11 cellular contexts compared by ENCODE assay signal in genomic region chr3:153373571-153373970, GRCh38.
DNase-seq lines count a peak whose midpoint lies in the region; ATAC-seq and TF ChIP-seq lines count a peak whose summit lies in the region.
"Had no signal": no experiment of that assay in that cellular context is flagged by ENCODE, and none has a peak within 500 bp of the region (broad histone marks: within the 10 kb centered on the region; RNA-seq: fewer than 3 reads in every experiment).

No MANE protein-coding gene starts in this region.

- ATAC-seq in GM21717 (IDR thresholded peaks at IDR 0.05; ENCODE audit: unreplicated experiment) (peak; percentile 74), heart right ventricle (peak in 5 of 8 donors; percentile 42 to 74 (median 66))

- H3K4me1 ChIP-seq in heart right ventricle (peaks cover 0 to 15% (median 0%) of the 10 kb centered on the region in 9 donors), HAP-1 (no peaks in the 10 kb centered on the region)
- H3K4me1 ChIP-seq: neural progenitor cell had no signal

- H3K27me3 ChIP-seq in heart right ventricle: no peaks in the 10 kb centered on the region
- no peaks in the 10 kb centered on the region for H3K27me3 ChIP-seq in brain microvascular endothelial cell (replicated peaks)
- H3K27me3 ChIP-seq in HAP-1 (ENCODE audit: low read depth): no peaks in the 10 kb centered on the region
- H3K27me3 ChIP-seq: neural progenitor cell had no signal

- H3K9me3 ChIP-seq in heart right ventricle (peaks cover 0 to 7% (median 0%) of the 10 kb centered on the region in 11 donors), HAP-1 (no peaks in the 10 kb centered on the region)

- 53 to 62% methylated on average over 3 of the region's 3 CpGs for WGBS in heart right ventricle, 2 donors

- H3K4me3 ChIP-seq in heart right ventricle (no peak overlapping the region), brain microvascular endothelial cell (ENCODE audit: low read depth, low read length) (no peak overlapping the region), HAP-1 (no peak overlapping the region)
- H3K4me3 ChIP-seq: neural progenitor cell had no signal

- TF ChIP-seq CTCF in heart right ventricle (IDR thresholded peaks at IDR 0.05): no peak
- TF ChIP-seq CTCF in brain microvascular endothelial cell (IDR thresholded peaks at IDR 0.05; ENCODE audit: low read depth, low read length, missing control alignments): no peak

- in situ Hi-C loops in brain microvascular endothelial cell (cut with HindIII; ENCODE audit: low pct_ligation_motif_present, low sequenced_read_pairs): no loop called here
- in situ Hi-C loops in HAP-1 (cut with MboI; ENCODE audit: low sequenced_read_pairs): no loop called here

- intact Hi-C loops in heart right ventricle (cut with DNase I): no loop called here

- peak; percentile 96 to 98 for DNase-seq in AML-193 (lab: John Stamatoyannopoulos, UW)
- peak; percentile 92 for DNase-seq in NOMO-1 treated with dmso at 0.1 percent for 144 hours (lab: John Stamatoyannopoulos, UW; ENCODE audit: unreplicated experiment)
- DNase-seq in heart right ventricle: no peak
- no peak for DNase-seq in brain microvascular endothelial cell
- DNase-seq in NCI-H1930 (lab: John Stamatoyannopoulos, UW): no peak
- no peak for DNase-seq in HAP-1 (ENCODE audit: low spot score in 2 of 2)
- DNase-seq in AG20443 (ENCODE audit: low spot score): no peak
- DNase-seq: NCI-H69; stimulated activated CD4-positive, alpha-beta T cell treated with anti-CD3 and anti-CD28 coated beads, Interleukin-2, amount 100 ng/mL, for 48 hours had no signal

- H3K36me3 ChIP-seq in heart right ventricle (no peaks in the 10 kb centered on the region), brain microvascular endothelial cell (replicated peaks) (no peaks in the 10 kb centered on the region), HAP-1 (replicated peaks) (no peaks in the 10 kb centered on the region)
- H3K36me3 ChIP-seq: neural progenitor cell had no signal

- H3K27ac ChIP-seq in heart right ventricle (peak overlapping the region in 1 of 10 donors; percentile 76), brain microvascular endothelial cell (no peak overlapping the region)
- H3K27ac ChIP-seq: neural progenitor cell had no signal

Comparison
In these comparisons a context has a peak if more than half of its experiments do, and no peak if none do; other contexts are left out.
1. DNase-seq: peak in AML-193 (2 of 2) and NOMO-1 treated with dmso at 0.1 percent for 144 hours (single experiment); none in heart right ventricle (0 of 2), brain microvascular endothelial cell (single experiment), NCI-H1930 (0 of 2), HAP-1 (0 of 2) and AG20443 (single experiment).